ENCODE assay signal across 21 cellular contexts in genomic region chr6:89799756-89800155, GRCh38. TPM values are rescaled to one million over a fixed set of nuclear protein-coding genes. Genes with fewer than 3 reads are reported as not detected.
DNase-seq lines count a peak whose midpoint lies in the region; ATAC-seq and TF ChIP-seq lines count a peak whose summit lies in the region.
"Had no signal": no experiment of that assay in that cellular context is flagged by ENCODE, and none has a peak within 500 bp of the region (broad histone marks: within the 10 kb centered on the region; RNA-seq: fewer than 3 reads in every experiment).

No MANE protein-coding gene starts in this region.

- H3K36me3 ChIP-seq in iPS-20b (ENCODE audit: insufficient read depth, low read depth, low read length), result peaks cover 69% of the 10 kb centered on the region

- CTCF ChIA-PET in activated CD8-positive, alpha-beta T cell treated with anti-CD3 and anti-CD28 coated beads, Interleukin-2, amount 10 ng/mL, durations not matched to agents 7 days and 5 days (lab: Charles Lee), result interaction anchor here (1.5 kb wide), 1 partner anchor 50 kb away, joined by 3 read pairs; no protein-coding TSS in a partner anchor
- CTCF ChIA-PET in activated CD4-positive, alpha-beta memory T cell treated with anti-CD3 and anti-CD28 coated beads for 36 hours (lab: Charles Lee), result interaction anchor here (1.0 kb wide), 1 partner anchor 20 kb away, joined by 3 read pairs; the partner anchor contains the start of gene MDN1

- peaks cover 20% of the 10 kb centered on the region for H3K4me1 Mint-ChIP-seq in stimulated activated naive CD8-positive, alpha-beta T cell treated with anti-CD3 and anti-CD28 coated beads, Interleukin-15, Interleukin-2, amounts not matched to agents 100 ng/mL and 50 ng/mL, for 24 hours (ENCODE audit: low read depth)
- peaks cover 29% of the 10 kb centered on the region for H3K4me1 Mint-ChIP-seq in stimulated activated naive CD8-positive, alpha-beta T cell treated with anti-CD3 and anti-CD28 coated beads, Interleukin-15, amount 100 ng/mL, for 72 hours
- H3K4me1 Mint-ChIP-seq in activated CD8-positive, alpha-beta T cell treated with anti-CD3 and anti-CD28 coated beads, Interleukin-2, amount 10 ng/mL, durations not matched to agents 7 days and 5 days (ENCODE audit: low read depth), result peaks cover 17% of the 10 kb centered on the region
- H3K4me1 Mint-ChIP-seq in activated CD4-positive, alpha-beta memory T cell treated with anti-CD3 and anti-CD28 coated beads for 36 hours (ENCODE audit: low read depth), result peaks cover 6% of the 10 kb centered on the region

- ATAC-seq in stimulated activated naive CD8-positive, alpha-beta T cell treated with anti-CD3 and anti-CD28 coated beads, Interleukin-15, amount 100 ng/mL, for 72 hours, result no peak
- ATAC-seq in activated CD8-positive, alpha-beta T cell treated with anti-CD3 and anti-CD28 coated beads, Interleukin-2, amount 10 ng/mL, durations not matched to agents 7 days and 5 days, result no peak
- no peak for ATAC-seq in GM18520 (IDR thresholded peaks at IDR 0.05; ENCODE audit: unreplicated experiment)
- no peak for ATAC-seq in SK-N-SH treated with all-trans-retinoic acid at 6 μM for 48 hours
- ATAC-seq: A549 had no signal

- no peaks in the 10 kb centered on the region for H3K27me3 ChIP-seq in iPS-20b (ENCODE audit: insufficient read depth, low read length)
- H3K27me3 ChIP-seq: BLaER1 had no signal

- intact Hi-C loops in activated CD4-positive, alpha-beta memory T cell treated with anti-CD3 and anti-CD28 coated beads for 36 hours (cut with micrococcal nuclease), result no loop called here

- no peaks in the 10 kb centered on the region for H3K9me3 ChIP-seq in iPS-20b (ENCODE audit: insufficient read depth, low read depth, low read length)
- H3K9me3 ChIP-seq: A549, BLaER1 had no signal

- POLR2A ChIA-PET in activated CD8-positive, alpha-beta T cell treated with anti-CD3 and anti-CD28 coated beads, Interleukin-2, amount 10 ng/mL, durations not matched to agents 7 days and 5 days (lab: Charles Lee), result interaction anchor here (1.5 kb wide), 1 partner anchor 29 kb away, joined by 6 read pairs; no protein-coding TSS in a partner anchor
- POLR2A ChIA-PET in activated CD4-positive, alpha-beta memory T cell treated with anti-CD3 and anti-CD28 coated beads for 36 hours (lab: Charles Lee), result interaction anchor here (0.6 kb wide), 1 partner anchor 106 kb away, joined by 3 read pairs; no protein-coding TSS in a partner anchor

- DNase-seq in stimulated activated naive CD8-positive, alpha-beta T cell treated with anti-CD3 and anti-CD28 coated beads, Interleukin-15, amount 100 ng/mL, for 72 hours, result no peak
- DNase-seq in activated CD8-positive, alpha-beta T cell treated with anti-CD3 and anti-CD28 coated beads, Interleukin-2, amount 10 ng/mL, durations not matched to agents 7 days and 5 days, result no peak
- no peak for DNase-seq in activated CD4-positive, alpha-beta memory T cell treated with anti-CD3 and anti-CD28 coated beads for 36 hours
- DNase-seq: Calu3; CD4-positive, alpha-beta memory T cell; GOT3; MM.1S; NCI-H1092; NCI-H146; NCI-H2081 treated with DMSO at 0.1 percent for 48 hours; NCI-H748 treated with DMSO at 0.1 percent for 48 hours; NK-92 treated with Interleukin-12 subunit alpha and Interleukin-12 subunit beta, amount 100 ng/mL, for 24 hours; Right ventricle myocardium superior had no signal

- H3K27ac ChIP-seq in iPS-20b (ENCODE audit: low read length), result peak overlapping the region; percentile 64
- H3K27ac ChIP-seq: A549, BLaER1, HL-60, SK-N-MC had no signal

- peak overlapping the region; percentile 40 for H3K27ac Mint-ChIP-seq in stimulated activated naive CD8-positive, alpha-beta T cell treated with anti-CD3 and anti-CD28 coated beads, Interleukin-15, Interleukin-2, amounts not matched to agents 100 ng/mL and 50 ng/mL, for 24 hours
- peak overlapping the region in 1 of 2 donors; percentile 45 for H3K27ac Mint-ChIP-seq in stimulated activated naive CD8-positive, alpha-beta T cell treated with anti-CD3 and anti-CD28 coated beads, Interleukin-15, amount 100 ng/mL, for 72 hours
- peak overlapping the region; percentile 51 for H3K27ac Mint-ChIP-seq in activated CD8-positive, alpha-beta T cell treated with anti-CD3 and anti-CD28 coated beads, Interleukin-2, amount 10 ng/mL, durations not matched to agents 7 days and 5 days
- H3K27ac Mint-ChIP-seq in activated CD4-positive, alpha-beta memory T cell treated with anti-CD3 and anti-CD28 coated beads for 36 hours, result no peak overlapping the region

- H3K9ac ChIP-seq in iPS-20b (ENCODE audit: low read depth, low read length), result no peak overlapping the region; the same call in 1 of the 2 replicates
- H3K9ac ChIP-seq: BLaER1 had no signal

- no peak overlapping the region for H3K4me3 Mint-ChIP-seq in stimulated activated naive CD8-positive, alpha-beta T cell treated with anti-CD3 and anti-CD28 coated beads, Interleukin-15, Interleukin-2, amounts not matched to agents 100 ng/mL and 50 ng/mL, for 24 hours
- no peak overlapping the region for H3K4me3 Mint-ChIP-seq in stimulated activated naive CD8-positive, alpha-beta T cell treated with anti-CD3 and anti-CD28 coated beads, Interleukin-15, amount 100 ng/mL, for 72 hours
- no peak overlapping the region for H3K4me3 Mint-ChIP-seq in activated CD8-positive, alpha-beta T cell treated with anti-CD3 and anti-CD28 coated beads, Interleukin-2, amount 10 ng/mL, durations not matched to agents 7 days and 5 days
- no peak overlapping the region for H3K4me3 Mint-ChIP-seq in activated CD4-positive, alpha-beta memory T cell treated with anti-CD3 and anti-CD28 coated beads for 36 hours
- H3K4me3 Mint-ChIP-seq: CD4-positive, alpha-beta memory T cell had no signal

- peaks cover 15% of the 10 kb centered on the region; the same call in 1 of the 2 replicates for H3K4me1 ChIP-seq in iPS-20b (ENCODE audit: insufficient read depth, low read length)
- H3K4me1 ChIP-seq: A549 had no signal

- peaks cover 60% of the 10 kb centered on the region for H3K36me3 Mint-ChIP-seq in stimulated activated naive CD8-positive, alpha-beta T cell treated with anti-CD3 and anti-CD28 coated beads, Interleukin-15, Interleukin-2, amounts not matched to agents 100 ng/mL and 50 ng/mL, for 24 hours (ENCODE audit: low read depth)
- H3K36me3 Mint-ChIP-seq in activated CD8-positive, alpha-beta T cell treated with anti-CD3 and anti-CD28 coated beads, Interleukin-2, amount 10 ng/mL, durations not matched to agents 7 days and 5 days (ENCODE audit: low read depth), result peaks cover 33% of the 10 kb centered on the region
- H3K36me3 Mint-ChIP-seq in activated CD4-positive, alpha-beta memory T cell treated with anti-CD3 and anti-CD28 coated beads for 36 hours, result peaks cover 24% of the 10 kb centered on the region

- H3K9me3 Mint-ChIP-seq in stimulated activated naive CD8-positive, alpha-beta T cell treated with anti-CD3 and anti-CD28 coated beads, Interleukin-15, Interleukin-2, amounts not matched to agents 100 ng/mL and 50 ng/mL, for 24 hours, result no peaks in the 10 kb centered on the region
- no peaks in the 10 kb centered on the region for H3K9me3 Mint-ChIP-seq in stimulated activated naive CD8-positive, alpha-beta T cell treated with anti-CD3 and anti-CD28 coated beads, Interleukin-15, amount 100 ng/mL, for 72 hours
- no peaks in the 10 kb centered on the region for H3K9me3 Mint-ChIP-seq in activated CD8-positive, alpha-beta T cell treated with anti-CD3 and anti-CD28 coated beads, Interleukin-2, amount 10 ng/mL, durations not matched to agents 7 days and 5 days (ENCODE audit: insufficient read depth)
- no peaks in the 10 kb centered on the region for H3K9me3 Mint-ChIP-seq in activated CD4-positive, alpha-beta memory T cell treated with anti-CD3 and anti-CD28 coated beads for 36 hours
- H3K9me3 Mint-ChIP-seq: CD4-positive, alpha-beta memory T cell had no signal

- H3K4me3 ChIP-seq in iPS-20b (ENCODE audit: low read length), result no peak overlapping the region; the same call in 1 of the 2 replicates
- H3K4me3 ChIP-seq: A549, BLaER1, SK-N-MC had no signal

- no peaks in the 10 kb centered on the region for H3K27me3 Mint-ChIP-seq in stimulated activated naive CD8-positive, alpha-beta T cell treated with anti-CD3 and anti-CD28 coated beads, Interleukin-15, Interleukin-2, amounts not matched to agents 100 ng/mL and 50 ng/mL, for 24 hours
- H3K27me3 Mint-ChIP-seq in stimulated activated naive CD8-positive, alpha-beta T cell treated with anti-CD3 and anti-CD28 coated beads, Interleukin-15, amount 100 ng/mL, for 72 hours, result no peaks in the 10 kb centered on the region
- no peaks in the 10 kb centered on the region for H3K27me3 Mint-ChIP-seq in activated CD8-positive, alpha-beta T cell treated with anti-CD3 and anti-CD28 coated beads, Interleukin-2, amount 10 ng/mL, durations not matched to agents 7 days and 5 days (ENCODE audit: low read depth)
- no peaks in the 10 kb centered on the region for H3K27me3 Mint-ChIP-seq in activated CD4-positive, alpha-beta memory T cell treated with anti-CD3 and anti-CD28 coated beads for 36 hours
- H3K27me3 Mint-ChIP-seq: CD4-positive, alpha-beta memory T cell had no signal

TF ChIP-seq in SK-N-SH treated with all-trans-retinoic acid at 6 μM for 48 hours, 23 proteins besides CTCF, POLR2A, EP300 and RAD21 (continues in another document):
- TF ChIP-seq ESRRG (CRISPR knock-in tag; IDR thresholded peaks at IDR 0.05) (no peak), GLIS3 (CRISPR knock-in tag; IDR thresholded peaks at IDR 0.05) (no peak), ZFP30 (CRISPR knock-in tag; IDR thresholded peaks at IDR 0.05) (no peak), CREB5 (CRISPR knock-in tag; IDR thresholded peaks at IDR 0.05; ENCODE audit: low read depth) (no peak)

RNA-seq across cellular contexts. Expression of gene MDN1, which starts 19.8 kb away (rescaled TPM):
- total RNA-seq in activated CD8-positive, alpha-beta T cell treated with anti-CD3 and anti-CD28 coated beads, Interleukin-2, amount 10 ng/mL, durations not matched to agents 7 days and 5 days, result 10 to 100 TPM; 58.2 to 64.7 TPM
- 10 to 100 TPM; 39.1 to 40.2 TPM for total RNA-seq in activated CD4-positive, alpha-beta memory T cell treated with anti-CD3 and anti-CD28 coated beads for 36 hours

RNA-seq across cellular contexts. Expression of gene CASP8AP2, which starts 29.9 kb away (rescaled TPM):
- 10 to 100 TPM; 42.5 to 47.3 TPM for total RNA-seq in activated CD8-positive, alpha-beta T cell treated with anti-CD3 and anti-CD28 coated beads, Interleukin-2, amount 10 ng/mL, durations not matched to agents 7 days and 5 days
- 10 to 100 TPM; 32.4 to 34.2 TPM for total RNA-seq in activated CD4-positive, alpha-beta memory T cell treated with anti-CD3 and anti-CD28 coated beads for 36 hours
